23 cellular contexts compared by ENCODE assay signal in the genomic region with DNA sequence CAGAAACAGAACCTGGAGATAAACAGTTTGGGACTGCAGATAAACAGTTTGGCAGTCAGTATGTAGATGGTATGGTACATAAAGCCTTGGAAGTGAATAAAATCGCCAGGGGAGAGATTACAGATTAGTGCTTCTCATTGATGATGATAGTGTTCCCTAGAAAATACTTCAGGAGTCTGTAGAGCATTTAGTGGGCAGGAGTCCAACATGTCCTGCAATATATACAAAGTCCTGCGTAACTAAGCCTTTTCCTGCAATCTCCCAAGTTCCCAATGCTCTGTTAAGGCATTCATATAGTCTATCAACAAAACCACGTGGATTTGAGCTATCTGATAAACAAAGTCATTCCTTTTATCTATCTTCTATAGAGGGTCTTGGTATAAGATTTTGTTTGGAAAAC. TPM values are rescaled to one million over a fixed set of nuclear protein-coding genes. Genes with fewer than 3 reads are reported as not detected.
DNase-seq lines count a peak whose midpoint lies in the region; ATAC-seq and TF ChIP-seq lines count a peak whose summit lies in the region.
"Had no signal": no experiment of that assay in that cellular context is flagged by ENCODE, and none has a peak within 500 bp of the region (broad histone marks: within the 10 kb centered on the region; RNA-seq: fewer than 3 reads in every experiment).

No MANE protein-coding gene starts in this region.

- H3K9me2 ChIP-seq in Karpas-422 (replicated peaks; ENCODE audit: insufficient read depth, low read length), result no peaks in the 10 kb centered on the region

- intact Hi-C loops in esophagus squamous epithelium (cut with DNase I), result no loop called here

- H3K27me3 ChIP-seq in Karpas-422 (ENCODE audit: low read length) (no peaks in the 10 kb centered on the region), subcutaneous abdominal adipose tissue (ENCODE audit: control insufficient read depth in 5 of 5, insufficient read depth in 4 of 5, low read length in 5 of 5) (no peaks in the 10 kb centered on the region), esophagus squamous epithelium (no peaks in the 10 kb centered on the region)
- H3K27me3 ChIP-seq: MG63 had no signal

- H3K4me3 Mint-ChIP-seq in memory B cell, result no peak overlapping the region
- H3K4me3 Mint-ChIP-seq: CD8-positive, alpha-beta T cell had no signal

- H3K4me1 ChIP-seq in Karpas-422 (ENCODE audit: low read length) (peaks cover 47% of the 10 kb centered on the region), subcutaneous abdominal adipose tissue (ENCODE audit: control insufficient read depth in 5 of 5, insufficient read depth in 5 of 5, low read length in 5 of 5) (peaks cover 0 to 23% (median 17%) of the 10 kb centered on the region in 5 donors), esophagus squamous epithelium (no peaks in the 10 kb centered on the region)

- 63 to 71% methylated on average over 3 of the region's 3 CpGs for WGBS in esophagus squamous epithelium, 2 donors

- peak overlapping the region; percentile 17 for H3K27ac Mint-ChIP-seq in memory B cell
- H3K27ac Mint-ChIP-seq: CD8-positive, alpha-beta T cell had no signal

- no peak for DNase-seq in Karpas-422
- peak; percentile 36 for DNase-seq in choroid plexus epithelial cell (ENCODE audit: low read depth)
- DNase-seq in memory B cell (ENCODE audit: low spot score in 2 of 2), result no peak
- no peak for DNase-seq in occipital lobe (lab: John Stamatoyannopoulos, UW)
- DNase-seq in esophagus squamous epithelium (lab: John Stamatoyannopoulos, UW), result no peak
- no peak for DNase-seq in NCI-H526 treated with DMSO at 0.1 percent for 48 hours (lab: John Stamatoyannopoulos, UW)
- DNase-seq: ACHN; C1 segment of cervical spinal cord; Calu3; CD8-positive, alpha-beta T cell; DMS153; Kasumi-1; MG63; NCI-H1436; NCI-H187 treated with DMSO at 0.1 percent for 48 hours; NCI-H2107; NCI-H446 treated with DMSO at 0.1 percent for 48 hours; NCI-H69; NK-92 treated with Interleukin-12 subunit alpha and Interleukin-12 subunit beta, amount 100 ng/mL, for 24 hours; SHP77 treated with DMSO at 0.1 percent for 48 hours had no signal

- peaks cover 5% of the 10 kb centered on the region for H3K9me3 Mint-ChIP-seq in memory B cell
- H3K9me3 Mint-ChIP-seq: CD8-positive, alpha-beta T cell had no signal

- no peak for TF ChIP-seq POLR2A in esophagus squamous epithelium (IDR thresholded peaks at IDR 0.05)

- H3K36me3 Mint-ChIP-seq in memory B cell, result peaks cover 16% of the 10 kb centered on the region

- H3K4me3 ChIP-seq in Karpas-422 (ENCODE audit: low read length), result no peak overlapping the region
- H3K4me3 ChIP-seq in choroid plexus epithelial cell (ENCODE audit: low read depth, low read length), result no peak overlapping the region
- H3K4me3 ChIP-seq in subcutaneous abdominal adipose tissue (ENCODE audit: low read depth in 1 of 5, low read length in 5 of 5), result no peak overlapping the region
- H3K4me3 ChIP-seq in esophagus squamous epithelium, result no peak overlapping the region
- H3K4me3 ChIP-seq: MG63, SK-N-MC had no signal

- peaks cover 74% of the 10 kb centered on the region for H3K79me2 ChIP-seq in Karpas-422 (ENCODE audit: low read length)

- TF ChIP-seq CTCF in choroid plexus epithelial cell (conservative IDR thresholded peaks at IDR 0.05; ENCODE audit: low read depth, low read length) (no peak), esophagus squamous epithelium (IDR thresholded peaks at IDR 0.05) (no peak)

- peaks cover 15% of the 10 kb centered on the region for H3K36me3 ChIP-seq in Karpas-422 (ENCODE audit: insufficient read depth, low read length)
- peaks cover 0 to 10% (median 2%) of the 10 kb centered on the region in 5 donors for H3K36me3 ChIP-seq in subcutaneous abdominal adipose tissue (ENCODE audit: control insufficient read depth in 5 of 5, insufficient read depth in 5 of 5, low read length in 5 of 5)
- H3K36me3 ChIP-seq in esophagus squamous epithelium, result peaks cover 0 to 15% (median 0%) of the 10 kb centered on the region in 3 donors
- H3K36me3 ChIP-seq: MG63 had no signal

- H4K20me1 ChIP-seq in Karpas-422 (ENCODE audit: insufficient read depth, low read depth, low read length), result no peaks in the 10 kb centered on the region

- H3K27me3 Mint-ChIP-seq in memory B cell, result no peaks in the 10 kb centered on the region

- H3K27ac ChIP-seq in Karpas-422 (ENCODE audit: low read length) (peak overlapping the region; percentile 16), subcutaneous abdominal adipose tissue (ENCODE audit: low read depth, low read length) (peak overlapping the region; percentile 2), esophagus squamous epithelium (no peak overlapping the region)
- H3K27ac ChIP-seq: RWPE1 had no signal

- no peak for ATAC-seq in memory B cell (ENCODE audit: low read depth)
- ATAC-seq: CD8-positive, alpha-beta T cell had no signal

- no peak overlapping the region for H3K4me2 ChIP-seq in Karpas-422 (ENCODE audit: low read depth, low read length, poor library complexity, severe bottlenecking)

- H3K9ac ChIP-seq in Karpas-422 (ENCODE audit: low read length) (no peak overlapping the region), subcutaneous abdominal adipose tissue (ENCODE audit: low read length in 5 of 5) (no peak overlapping the region)

- H3K9me3 ChIP-seq in Karpas-422 (ENCODE audit: low read length), result no peaks in the 10 kb centered on the region
- H3K9me3 ChIP-seq in subcutaneous abdominal adipose tissue (ENCODE audit: control insufficient read depth in 5 of 5, low read length in 5 of 5), result no peaks in the 10 kb centered on the region
- H3K9me3 ChIP-seq in esophagus squamous epithelium, result no peaks in the 10 kb centered on the region
- H3K9me3 ChIP-seq: MG63 had no signal

- H2AFZ ChIP-seq in Karpas-422 (ENCODE audit: low read length), result no peak overlapping the region

- peaks cover 14% of the 10 kb centered on the region for H3K4me1 Mint-ChIP-seq in memory B cell

RNA-seq across cellular contexts. Expression of gene NARS2, which starts 35.1 kb away (rescaled TPM):
- total RNA-seq in Karpas-422 (2014; rRNA removed; shearing (Covaris generic); ENCODE audit: low replicate concordance), result 27.3 and 33.3 TPM in 2 replicates
- total RNA-seq in occipital lobe (33.4 TPM), esophagus squamous epithelium (10 to 100 TPM in 3 of 4 donors, 1 to 10 TPM in 1; 9.4 to 15.7 (median 13.6) TPM)

Comparison
In these comparisons a context has a peak if more than half of its experiments do, and no peak if none do; other contexts are left out.
1. H3K27ac ChIP-seq: peak in Karpas-422 (single experiment) and subcutaneous abdominal adipose tissue (single experiment); none in esophagus squamous epithelium (0 of 4).